ENCODE assay signal across 6 cellular contexts in the genomic region with DNA sequence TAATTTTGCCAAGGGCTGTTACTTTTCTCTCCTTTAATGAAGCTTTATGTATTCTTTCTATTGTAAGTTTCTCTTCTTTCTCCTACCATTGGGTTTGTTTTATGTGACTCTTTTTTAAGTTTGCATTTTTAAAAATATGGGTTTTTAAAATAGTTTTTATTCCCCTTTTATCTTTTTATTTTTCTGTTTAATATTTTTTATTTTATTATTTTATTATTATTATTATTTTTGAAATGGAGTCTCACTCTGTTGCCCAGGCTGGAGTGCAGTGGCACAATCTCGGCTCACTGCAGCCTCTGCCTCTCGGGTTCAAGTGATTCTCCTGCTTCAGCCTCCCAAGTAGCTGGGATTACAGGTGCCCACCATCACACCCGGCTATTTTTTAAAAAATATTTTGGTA. TPM values are rescaled to one million over a fixed set of nuclear protein-coding genes. Genes with fewer than 3 reads are reported as not detected.
"Had no signal": no experiment of that assay in that cellular context is flagged by ENCODE, and none has a peak within 500 bp of the region (broad histone marks: within the 10 kb centered on the region; RNA-seq: fewer than 3 reads in every experiment).

No MANE protein-coding gene starts in this region.

RNA-seq across cellular contexts. Expression of a gene that starts 34.8 kb away (rescaled TPM):
- total RNA-seq: HT1080, IMR-90, M059J, Right ventricle myocardium superior, RPMI7951, SJSA1 had no signal
- polyA plus RNA-seq: IMR-90 had no signal
